21 cellular contexts compared by ENCODE assay signal in the genomic region with DNA sequence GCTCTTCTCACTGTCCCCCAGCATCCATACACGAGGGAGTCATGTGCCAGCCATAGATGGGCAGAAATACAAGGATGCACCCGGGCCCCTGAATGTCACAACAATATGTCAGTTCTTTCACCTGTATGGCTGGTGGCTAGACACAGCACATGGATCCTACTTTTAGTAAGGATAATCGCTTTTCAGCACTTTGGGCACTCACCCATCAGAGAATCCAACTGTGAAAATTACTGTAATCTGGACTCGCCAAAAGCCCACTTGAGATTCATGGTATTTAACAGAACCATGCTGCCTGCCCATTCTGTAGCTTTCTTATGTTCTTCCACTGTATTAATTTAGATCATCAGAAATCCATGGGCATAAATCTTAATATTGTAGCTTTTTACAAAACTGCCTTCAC.
"Had no signal": no experiment of that assay in that cellular context is flagged by ENCODE, and none has a peak within 500 bp of the region (broad histone marks: within the 10 kb centered on the region; RNA-seq: fewer than 3 reads in every experiment).

No MANE protein-coding gene starts in this region.

- H3K4me1 ChIP-seq: left ventricle myocardium inferior, neural progenitor cell, right atrium auricular region, right lobe of liver, stomach, testis, thyroid gland, transverse colon, upper lobe of left lung, vagina had no signal

- H3K27ac ChIP-seq: left ventricle myocardium inferior, neural progenitor cell, neutrophil, ovary, right atrium auricular region, right lobe of liver, stomach, testis, thyroid gland, transverse colon, upper lobe of left lung, vagina had no signal

- ATAC-seq: naive thymus-derived CD8-positive, alpha-beta T cell; right lobe of liver; stimulated activated naive B cell treated with anti-CD40 and anti-IgM and Interleukin-4, amounts not matched to agents 10 μg/mL and 1 μg/mL and 100 μg/mL, for 72 hours; stimulated activated naive CD8-positive, alpha-beta T cell treated with anti-CD3 and anti-CD28 coated beads, Interleukin-15, Interleukin-2, amounts not matched to agents 100 U/mL and 50 U/mL, for 24 hours had no signal

- DNase-seq: islet precursor cell; left ventricle myocardium inferior; midbrain; naive thymus-derived CD8-positive, alpha-beta T cell; occipital lobe; ovary; right lobe of liver; stimulated activated CD4-positive, alpha-beta T cell treated with anti-CD3 and anti-CD28 coated beads, Interleukin-1b, Interleukin-23, amount 100 ng/mL, for 48 hours; stimulated activated CD4-positive, alpha-beta T cell treated with anti-CD3 and anti-CD28 coated beads, Interleukin-2, amount 100 ng/mL, for 48 hours; stimulated activated naive B cell treated with anti-CD40 and anti-IgM and Interleukin-4, amounts not matched to agents 10 μg/mL and 1 μg/mL and 100 μg/mL, for 72 hours; stimulated activated naive CD8-positive, alpha-beta T cell treated with anti-CD3 and anti-CD28 coated beads, Interleukin-15, Interleukin-2, amounts not matched to agents 100 U/mL and 50 U/mL, for 24 hours; stomach; testis; thyroid gland; transverse colon; upper lobe of left lung had no signal

- H3K27me3 ChIP-seq: neural progenitor cell, neutrophil, ovary, right atrium auricular region, right lobe of liver, stomach, testis, thyroid gland, transverse colon, upper lobe of left lung, vagina had no signal

- H3K4me2 ChIP-seq: neural progenitor cell, smooth muscle cell had no signal

- H3K9me3 ChIP-seq: neutrophil, right atrium auricular region, right lobe of liver, stomach, testis, thyroid gland, transverse colon, upper lobe of left lung, vagina had no signal

- H3K4me3 ChIP-seq: left ventricle myocardium inferior, neural progenitor cell, ovary, right atrium auricular region, right lobe of liver, smooth muscle cell, stomach, testis, thyroid gland, transverse colon, upper lobe of left lung, vagina had no signal

- H3K36me3 ChIP-seq: neural progenitor cell, neutrophil, ovary, right atrium auricular region, right lobe of liver, stomach, thyroid gland, transverse colon, upper lobe of left lung, vagina had no signal

- H2AFZ ChIP-seq: neural progenitor cell had no signal
